23 cellular contexts compared by ENCODE assay signal in the genomic region with DNA sequence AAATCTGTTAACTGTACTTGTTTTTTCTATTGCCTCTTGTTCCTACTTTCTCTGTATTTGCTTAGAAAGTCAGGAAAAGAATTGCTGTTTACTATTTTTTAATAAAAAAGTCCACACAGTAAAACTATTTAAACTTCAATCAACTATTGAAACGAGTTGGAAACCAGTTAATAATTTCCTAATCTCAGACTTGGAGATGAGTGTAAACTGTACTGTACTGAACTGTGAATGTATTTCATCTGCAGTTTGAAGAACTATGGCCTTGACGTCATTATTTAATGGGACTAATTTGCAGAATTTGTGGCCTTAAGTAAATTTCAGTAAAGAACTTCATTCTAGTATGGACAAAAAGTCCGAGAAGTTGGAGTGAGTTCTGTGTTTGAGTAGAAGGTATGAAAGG.
"Had no signal": no experiment of that assay in that cellular context is flagged by ENCODE, and none has a peak within 500 bp of the region (broad histone marks: within the 10 kb centered on the region; RNA-seq: fewer than 3 reads in every experiment).

No MANE protein-coding gene starts in this region.

- H3K27ac ChIP-seq: ascending aorta, ovary, sigmoid colon, upper lobe of left lung, WERI-Rb-1 had no signal

- H3K4me3 ChIP-seq: ascending aorta, lung, ovary, sigmoid colon, upper lobe of left lung had no signal

- H3K9me3 ChIP-seq: ascending aorta, ovary, sigmoid colon, upper lobe of left lung had no signal

- H3K27me3 Mint-ChIP-seq: activated naive CD4-positive, alpha-beta T cell treated with anti-CD3 and anti-CD28 coated beads, Interleukin-2, amount 50 U/mL, for 24 hours; dendritic cell treated with granulocyte-macrophage colony-stimulating factor and Interleukin-4, amounts not matched to agents 40 ng/mL and 50 ng/mL, for 4 days; stimulated activated naive CD8-positive, alpha-beta T cell treated with anti-CD3 and anti-CD28 coated beads, Interleukin-15, Interleukin-2, amounts not matched to agents 100 ng/mL and 50 ng/mL, for 24 hours had no signal

- H3K36me3 ChIP-seq: ascending aorta, ovary, upper lobe of left lung, WERI-Rb-1 had no signal

- DNase-seq: activated CD4-positive, alpha-beta T cell treated with anti-CD3 and anti-CD28 coated beads for 1 hour; activated CD8-positive, alpha-beta memory T cell treated with anti-CD3 and anti-CD28 coated beads for 24 hours; activated CD8-positive, alpha-beta memory T cell treated with anti-CD3 and anti-CD28 coated beads, Interleukin-2, amount 50 U/mL, for 48 hours; activated effector memory CD4-positive, alpha-beta T cell treated with anti-CD3 and anti-CD28 coated beads, Interleukin-2, amount 50 U/mL, for 16 hours; activated T-cell treated with anti-CD3 and anti-CD28 coated beads, Interleukin-2, amount 50 U/mL, for 72 hours; effector CD8-positive, alpha-beta T cell; hippocampal formation; left colon; midbrain; ovary; sigmoid colon; stimulated activated CD4-positive, alpha-beta T cell treated with anti-CD3 and anti-CD28 coated beads, Interleukin-2, amount 100 ng/mL, for 24 hours; SW 1271; T-helper 2 cell; upper lobe of left lung; WERI-Rb-1 had no signal

- H3K27ac Mint-ChIP-seq: activated naive CD4-positive, alpha-beta T cell treated with anti-CD3 and anti-CD28 coated beads, Interleukin-2, amount 50 U/mL, for 24 hours; activated T-cell treated with anti-CD3 and anti-CD28 coated beads, Interleukin-2, amount 50 U/mL, for 72 hours; dendritic cell treated with granulocyte-macrophage colony-stimulating factor and Interleukin-4, amounts not matched to agents 40 ng/mL and 50 ng/mL, for 4 days; stimulated activated naive CD8-positive, alpha-beta T cell treated with anti-CD3 and anti-CD28 coated beads, Interleukin-15, Interleukin-2, amounts not matched to agents 100 ng/mL and 50 ng/mL, for 24 hours had no signal

- H3K4me3 Mint-ChIP-seq: activated naive CD4-positive, alpha-beta T cell treated with anti-CD3 and anti-CD28 coated beads, Interleukin-2, amount 50 U/mL, for 24 hours; activated T-cell treated with anti-CD3 and anti-CD28 coated beads, Interleukin-2, amount 50 U/mL, for 72 hours; dendritic cell treated with granulocyte-macrophage colony-stimulating factor and Interleukin-4, amounts not matched to agents 40 ng/mL and 50 ng/mL, for 4 days; neural crest cell; stimulated activated naive CD8-positive, alpha-beta T cell treated with anti-CD3 and anti-CD28 coated beads, Interleukin-15, Interleukin-2, amounts not matched to agents 100 ng/mL and 50 ng/mL, for 24 hours had no signal

- H3K9me3 Mint-ChIP-seq: activated naive CD4-positive, alpha-beta T cell treated with anti-CD3 and anti-CD28 coated beads, Interleukin-2, amount 50 U/mL, for 24 hours; activated T-cell treated with anti-CD3 and anti-CD28 coated beads, Interleukin-2, amount 50 U/mL, for 72 hours; dendritic cell treated with granulocyte-macrophage colony-stimulating factor and Interleukin-4, amounts not matched to agents 40 ng/mL and 50 ng/mL, for 4 days; neural crest cell; stimulated activated naive CD8-positive, alpha-beta T cell treated with anti-CD3 and anti-CD28 coated beads, Interleukin-15, Interleukin-2, amounts not matched to agents 100 ng/mL and 50 ng/mL, for 24 hours had no signal

- ATAC-seq: activated T-cell treated with anti-CD3 and anti-CD28 coated beads, Interleukin-2, amount 50 U/mL, for 72 hours; esophagus mucosa; left colon had no signal

- H3K27me3 ChIP-seq: ascending aorta, ovary, sigmoid colon, upper lobe of left lung had no signal
